ENCODE assay signal across 10 cellular contexts in genomic region chr20:21113697-21114096, GRCh38. TPM values are rescaled to one million over a fixed set of nuclear protein-coding genes. Genes with fewer than 3 reads are reported as not detected.
"Had no signal": no experiment of that assay in that cellular context is flagged by ENCODE, and none has a peak within 500 bp of the region (broad histone marks: within the 10 kb centered on the region; RNA-seq: fewer than 3 reads in every experiment).

No MANE protein-coding gene starts in this region.

- DNase-seq: IMR-90, Karpas-422, KBM-7, KG1 had no signal

- H3K27ac ChIP-seq: HL-60, KMS-11 had no signal

- FAIRE-seq: HTR-8/SVneo had no signal

- H3K4me2 ChIP-seq: KMS-11 had no signal

- H3K9ac ChIP-seq: KMS-11 had no signal

RNA-seq across cellular contexts. Expression of gene LINC00237, which starts 7.5 kb away (rescaled TPM):
- total RNA-seq: HT-29, HT1080, IMR-90 had no signal
- polyA plus RNA-seq: IgD-negative memory B cell, IMR-90 had no signal
